In the genomic region with DNA sequence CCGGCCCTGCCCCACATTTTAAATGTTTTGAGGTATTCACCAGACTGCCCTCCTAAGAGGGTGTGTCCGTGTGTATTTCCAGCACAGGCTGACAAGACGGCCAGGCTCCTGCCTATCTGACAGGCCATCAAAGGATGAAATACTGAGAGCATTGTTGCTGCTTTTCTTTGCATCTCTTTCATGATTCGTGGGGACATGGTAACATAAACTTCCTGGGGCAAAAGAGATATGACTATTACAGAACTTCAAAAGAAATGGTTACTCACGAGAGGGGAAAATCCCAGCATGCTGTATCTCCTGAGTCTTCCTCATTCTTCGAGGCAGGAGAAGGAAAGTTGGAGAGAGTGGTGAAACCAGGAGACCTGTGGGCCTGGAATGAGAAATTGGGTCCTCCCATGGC, we compare ENCODE assay signal across 1 cellular context.
A peak's percentile ranks its signal among the peaks of the same experiment; 100 is the strongest.
TF ChIP-seq lines count a peak whose summit lies in the region.

No MANE protein-coding gene starts in this region.

TF ChIP-seq in K562, 482 proteins besides CTCF, POLR2A, EP300 and RAD21:
- TF ChIP-seq PCBP2 (IDR thresholded peaks at IDR 0.05; ENCODE audit: low read depth, low read length, poor library complexity, severe bottlenecking) (no peak), SOX6 (IDR thresholded peaks at IDR 0.05) (peak; percentile 33; the same call in 1 of the 2 replicates), L3MBTL2 (IDR thresholded peaks at IDR 0.05) (peak; percentile 13; the same call in 1 of the 2 replicates), MEIS2 (IDR thresholded peaks at IDR 0.05; ENCODE audit: partially characterized antibody) (peak; percentile 84), SMAD3 (CRISPR knock-in tag; conservative IDR thresholded peaks at IDR 0.05) (no peak), NBN (IDR thresholded peaks at IDR 0.05; ENCODE audit: low read depth) (no peak), TFAM (CRISPR knock-in tag; conservative IDR thresholded peaks at IDR 0.05) (no peak), NR2C1 (IDR thresholded peaks at IDR 0.05) (no peak), NR2C1 (tag; IDR thresholded peaks at IDR 0.05) (0 out of 2 replicates have a peak, but pooled peaks have one; percentile 18)
- TF ChIP-seq, protein P1, sequence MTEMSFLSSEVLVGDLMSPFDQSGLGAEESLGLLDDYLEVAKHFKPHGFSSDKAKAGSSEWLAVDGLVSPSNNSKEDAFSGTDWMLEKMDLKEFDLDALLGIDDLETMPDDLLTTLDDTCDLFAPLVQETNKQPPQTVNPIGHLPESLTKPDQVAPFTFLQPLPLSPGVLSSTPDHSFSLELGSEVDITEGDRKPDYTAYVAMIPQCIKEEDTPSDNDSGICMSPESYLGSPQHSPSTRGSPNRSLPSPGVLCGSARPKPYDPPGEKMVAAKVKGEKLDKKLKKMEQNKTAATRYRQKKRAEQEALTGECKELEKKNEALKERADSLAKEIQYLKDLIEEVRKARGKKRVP (CRISPR knock-in tag; IDR thresholded peaks at IDR 0.05): no peak
- TF ChIP-seq, protein P2, sequence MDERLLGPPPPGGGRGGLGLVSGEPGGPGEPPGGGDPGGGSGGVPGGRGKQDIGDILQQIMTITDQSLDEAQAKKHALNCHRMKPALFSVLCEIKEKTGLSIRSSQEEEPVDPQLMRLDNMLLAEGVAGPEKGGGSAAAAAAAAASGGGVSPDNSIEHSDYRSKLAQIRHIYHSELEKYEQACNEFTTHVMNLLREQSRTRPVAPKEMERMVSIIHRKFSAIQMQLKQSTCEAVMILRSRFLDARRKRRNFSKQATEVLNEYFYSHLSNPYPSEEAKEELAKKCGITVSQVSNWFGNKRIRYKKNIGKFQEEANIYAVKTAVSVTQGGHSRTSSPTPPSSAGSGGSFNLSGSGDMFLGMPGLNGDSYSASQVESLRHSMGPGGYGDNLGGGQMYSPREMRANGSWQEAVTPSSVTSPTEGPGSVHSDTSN (CRISPR knock-in tag; IDR thresholded peaks at IDR 0.05; ENCODE audit: low read depth): no peak
- TF ChIP-seq, protein P2 (tag; conservative IDR thresholded peaks at IDR 0.05; ENCODE audit: low read depth): peak; percentile 77
- TF ChIP-seq, protein P3, sequence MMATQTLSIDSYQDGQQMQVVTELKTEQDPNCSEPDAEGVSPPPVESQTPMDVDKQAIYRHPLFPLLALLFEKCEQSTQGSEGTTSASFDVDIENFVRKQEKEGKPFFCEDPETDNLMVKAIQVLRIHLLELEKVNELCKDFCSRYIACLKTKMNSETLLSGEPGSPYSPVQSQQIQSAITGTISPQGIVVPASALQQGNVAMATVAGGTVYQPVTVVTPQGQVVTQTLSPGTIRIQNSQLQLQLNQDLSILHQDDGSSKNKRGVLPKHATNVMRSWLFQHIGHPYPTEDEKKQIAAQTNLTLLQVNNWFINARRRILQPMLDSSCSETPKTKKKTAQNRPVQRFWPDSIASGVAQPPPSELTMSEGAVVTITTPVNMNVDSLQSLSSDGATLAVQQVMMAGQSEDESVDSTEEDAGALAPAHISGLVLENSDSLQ (IDR thresholded peaks at IDR 0.05): peak; percentile 85
- TF ChIP-seq, protein P4, sequence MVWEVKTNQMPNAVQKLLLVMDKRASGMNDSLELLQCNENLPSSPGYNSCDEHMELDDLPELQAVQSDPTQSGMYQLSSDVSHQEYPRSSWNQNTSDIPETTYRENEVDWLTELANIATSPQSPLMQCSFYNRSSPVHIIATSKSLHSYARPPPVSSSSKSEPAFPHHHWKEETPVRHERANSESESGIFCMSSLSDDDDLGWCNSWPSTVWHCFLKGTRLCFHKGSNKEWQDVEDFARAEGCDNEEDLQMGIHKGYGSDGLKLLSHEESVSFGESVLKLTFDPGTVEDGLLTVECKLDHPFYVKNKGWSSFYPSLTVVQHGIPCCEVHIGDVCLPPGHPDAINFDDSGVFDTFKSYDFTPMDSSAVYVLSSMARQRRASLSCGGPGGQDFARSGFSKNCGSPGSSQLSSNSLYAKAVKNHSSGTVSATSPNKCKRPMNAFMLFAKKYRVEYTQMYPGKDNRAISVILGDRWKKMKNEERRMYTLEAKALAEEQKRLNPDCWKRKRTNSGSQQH (CRISPR knock-in tag; IDR thresholded peaks at IDR 0.05): no peak
